ENCODE assay signal across 8 cellular contexts in genomic region chr19:55703790-55704215, GRCh38. TPM values are rescaled to one million over a fixed set of nuclear protein-coding genes. Genes with fewer than 3 reads are reported as not detected.
DNase-seq lines count a peak whose midpoint lies in the region; ATAC-seq and TF ChIP-seq lines count a peak whose summit lies in the region.

No MANE protein-coding gene starts in this region.

- no peaks in the 10 kb centered on the region for H3K9me3 Mint-ChIP-seq in natural killer cell
- H3K9me3 Mint-ChIP-seq in natural killer cell treated with Interleukin-12 subunit alpha and Interleukin-12 subunit beta and Interleukin-15 and Interleukin-18, amount 100 ng/mL, for 72 hours: no peaks in the 10 kb centered on the region
- no peaks in the 10 kb centered on the region for H3K9me3 Mint-ChIP-seq in activated T-cell treated with anti-CD3 and anti-CD28 coated beads, Interleukin-2, amount 50 U/mL, for 72 hours

- H3K4me3 ChIP-seq in retinal pigment epithelial cell (ENCODE audit: low read length): no peak overlapping the region

- peak; percentile 39 for DNase-seq in natural killer cell
- no peak for DNase-seq in natural killer cell treated with Interleukin-12 subunit alpha and Interleukin-12 subunit beta and Interleukin-15 and Interleukin-18, amount 100 ng/mL, for 72 hours (ENCODE audit: low spot score)
- peak; percentile 47 to 49 for DNase-seq in activated T-cell treated with anti-CD3 and anti-CD28 coated beads, Interleukin-2, amount 50 U/mL, for 72 hours
- DNase-seq in head of caudate nucleus: peak in 41 of 42 donors; percentile 36 to 84 (median 66)
- peak; percentile 14 for DNase-seq in retinal pigment epithelial cell (ENCODE audit: low read depth)
- DNase-seq in NOMO-1 treated with dmso at 0.1 percent for 144 hours (lab: John Stamatoyannopoulos, UW; ENCODE audit: unreplicated experiment): no peak
- DNase-seq in NCI-H510A treated with DMSO at 0.1 percent for 48 hours (lab: John Stamatoyannopoulos, UW): no peak

- intact Hi-C loops in natural killer cell (cut with micrococcal nuclease) (no loop called here), head of caudate nucleus (cut with DNase I) (no loop called here)

- peaks cover 7 to 11% of the 10 kb centered on the region in 2 donors for H3K4me1 Mint-ChIP-seq in natural killer cell
- peaks cover 0 to 3% of the 10 kb centered on the region in 2 donors for H3K4me1 Mint-ChIP-seq in natural killer cell treated with Interleukin-12 subunit alpha and Interleukin-12 subunit beta and Interleukin-15 and Interleukin-18, amount 100 ng/mL, for 72 hours (ENCODE audit: low read depth in 2 of 2)
- H3K4me1 Mint-ChIP-seq in activated T-cell treated with anti-CD3 and anti-CD28 coated beads, Interleukin-2, amount 50 U/mL, for 72 hours (ENCODE audit: low read depth): no peaks in the 10 kb centered on the region

- no peak overlapping the region for H3K4me3 Mint-ChIP-seq in natural killer cell
- H3K4me3 Mint-ChIP-seq in natural killer cell treated with Interleukin-12 subunit alpha and Interleukin-12 subunit beta and Interleukin-15 and Interleukin-18, amount 100 ng/mL, for 72 hours: no peak overlapping the region
- no peak overlapping the region for H3K4me3 Mint-ChIP-seq in activated T-cell treated with anti-CD3 and anti-CD28 coated beads, Interleukin-2, amount 50 U/mL, for 72 hours

- no peak overlapping the region for H3K27ac Mint-ChIP-seq in natural killer cell
- H3K27ac Mint-ChIP-seq in natural killer cell treated with Interleukin-12 subunit alpha and Interleukin-12 subunit beta and Interleukin-15 and Interleukin-18, amount 100 ng/mL, for 72 hours: no peak overlapping the region
- no peak overlapping the region for H3K27ac Mint-ChIP-seq in activated T-cell treated with anti-CD3 and anti-CD28 coated beads, Interleukin-2, amount 50 U/mL, for 72 hours

- no peaks in the 10 kb centered on the region for H3K36me3 Mint-ChIP-seq in natural killer cell
- peaks cover 6% of the 10 kb centered on the region for H3K36me3 Mint-ChIP-seq in natural killer cell treated with Interleukin-12 subunit alpha and Interleukin-12 subunit beta and Interleukin-15 and Interleukin-18, amount 100 ng/mL, for 72 hours
- peaks cover 2 to 4% of the 10 kb centered on the region in 2 donors for H3K36me3 Mint-ChIP-seq in activated T-cell treated with anti-CD3 and anti-CD28 coated beads, Interleukin-2, amount 50 U/mL, for 72 hours (ENCODE audit: insufficient read depth in 2 of 2)

- ATAC-seq in natural killer cell: peak in 2 of 3 donors; percentile 72 to 75
- no peak for ATAC-seq in natural killer cell treated with Interleukin-12 subunit alpha and Interleukin-12 subunit beta and Interleukin-15 and Interleukin-18, amount 100 ng/mL, for 72 hours
- peak in 1 of 2 donors; percentile 44 for ATAC-seq in activated T-cell treated with anti-CD3 and anti-CD28 coated beads, Interleukin-2, amount 50 U/mL, for 72 hours (replicated peaks in 1 of 2)
- no peak for ATAC-seq in HG03571 (IDR thresholded peaks at IDR 0.05; ENCODE audit: unreplicated experiment)

- H3K27me3 Mint-ChIP-seq in natural killer cell (ENCODE audit: low read depth in 2 of 2): no peaks in the 10 kb centered on the region
- no peaks in the 10 kb centered on the region for H3K27me3 Mint-ChIP-seq in natural killer cell treated with Interleukin-12 subunit alpha and Interleukin-12 subunit beta and Interleukin-15 and Interleukin-18, amount 100 ng/mL, for 72 hours
- H3K27me3 Mint-ChIP-seq in activated T-cell treated with anti-CD3 and anti-CD28 coated beads, Interleukin-2, amount 50 U/mL, for 72 hours (ENCODE audit: low read depth): no peaks in the 10 kb centered on the region

- TF ChIP-seq CTCF in natural killer cell (IDR thresholded peaks at IDR 0.05): peak; percentile 73
- TF ChIP-seq CTCF in retinal pigment epithelial cell (conservative IDR thresholded peaks at IDR 0.05; ENCODE audit: low read depth, low read length): peak; percentile 70

RNA-seq across cellular contexts. Expression of gene EPN1, which starts 28.8 kb away (rescaled TPM):
- 10 to 100 TPM; 47.6 to 56.4 (median 51.8) TPM for total RNA-seq in natural killer cell
- 10 to 100 TPM; 40.7 to 63.9 TPM for total RNA-seq in natural killer cell treated with Interleukin-12 subunit alpha and Interleukin-12 subunit beta and Interleukin-15 and Interleukin-18, amount 100 ng/mL, for 72 hours
- total RNA-seq in activated T-cell treated with anti-CD3 and anti-CD28 coated beads, Interleukin-2, amount 50 U/mL, for 72 hours: 10 to 100 TPM; 33.8 to 40.5 TPM

RNA-seq across cellular contexts. Expression of gene NLRP9, which starts 34.4 kb away (rescaled TPM):
- not detected for total RNA-seq in natural killer cell
- not detected for total RNA-seq in natural killer cell treated with Interleukin-12 subunit alpha and Interleukin-12 subunit beta and Interleukin-15 and Interleukin-18, amount 100 ng/mL, for 72 hours
- total RNA-seq in activated T-cell treated with anti-CD3 and anti-CD28 coated beads, Interleukin-2, amount 50 U/mL, for 72 hours: not detected

RNA-seq across cellular contexts. Expression of gene U2AF2, which starts 49.0 kb away (rescaled TPM):
- 100 to 1,000 TPM; 304 to 322 (median 321) TPM for total RNA-seq in natural killer cell
- total RNA-seq in natural killer cell treated with Interleukin-12 subunit alpha and Interleukin-12 subunit beta and Interleukin-15 and Interleukin-18, amount 100 ng/mL, for 72 hours: 100 to 1,000 TPM; 266 to 434 TPM
- 100 to 1,000 TPM; 128 to 137 TPM for total RNA-seq in activated T-cell treated with anti-CD3 and anti-CD28 coated beads, Interleukin-2, amount 50 U/mL, for 72 hours

RNA-seq across cellular contexts. Expression of gene RFPL4A, which starts 55.1 kb away (rescaled TPM):
- total RNA-seq in natural killer cell: not detected
- not detected for total RNA-seq in natural killer cell treated with Interleukin-12 subunit alpha and Interleukin-12 subunit beta and Interleukin-15 and Interleukin-18, amount 100 ng/mL, for 72 hours
- not detected for total RNA-seq in activated T-cell treated with anti-CD3 and anti-CD28 coated beads, Interleukin-2, amount 50 U/mL, for 72 hours

RNA-seq across cellular contexts. Expression of gene CCDC106, which starts 55.8 kb away (rescaled TPM):
- 1 to 10 TPM; 2.0 to 3.2 (median 3.2) TPM for total RNA-seq in natural killer cell
- total RNA-seq in natural killer cell treated with Interleukin-12 subunit alpha and Interleukin-12 subunit beta and Interleukin-15 and Interleukin-18, amount 100 ng/mL, for 72 hours: 1 to 10 TPM; 1.9 to 3.3 TPM
- 10 to 100 TPM; 13.8 to 21.7 TPM for total RNA-seq in activated T-cell treated with anti-CD3 and anti-CD28 coated beads, Interleukin-2, amount 50 U/mL, for 72 hours

Comparison
In these comparisons a context has a peak if more than half of its experiments do, and no peak if none do; other contexts are left out.
1. ATAC-seq: peak in natural killer cell (2 of 3); none in natural killer cell treated with Interleukin-12 subunit alpha and Interleukin-12 subunit beta and Interleukin-15 and Interleukin-18, amount 100 ng/mL, for 72 hours (0 of 2) and HG03571 (single experiment).
2. DNase-seq: peak in natural killer cell (single experiment), activated T-cell treated with anti-CD3 and anti-CD28 coated beads, Interleukin-2, amount 50 U/mL, for 72 hours (2 of 2), head of caudate nucleus (41 of 42) and retinal pigment epithelial cell (single experiment); none in natural killer cell treated with Interleukin-12 subunit alpha and Interleukin-12 subunit beta and Interleukin-15 and Interleukin-18, amount 100 ng/mL, for 72 hours (single experiment), NOMO-1 treated with dmso at 0.1 percent for 144 hours (single experiment) and NCI-H510A treated with DMSO at 0.1 percent for 48 hours (single experiment).